ENCODE assay signal across 7 cellular contexts in genomic region chrX:135126145-135126544, GRCh38. TPM values are rescaled to one million over a fixed set of nuclear protein-coding genes. Genes with fewer than 3 reads are reported as not detected.
"Had no signal": no experiment of that assay in that cellular context is flagged by ENCODE, and none has a peak within 500 bp of the region (broad histone marks: within the 10 kb centered on the region; RNA-seq: fewer than 3 reads in every experiment).

No MANE protein-coding gene starts in this region.

RNA-seq across cellular contexts. Expression of gene ETDB, which starts 5.8 kb away (rescaled TPM):
- total RNA-seq: GM23338, H4, H7, HepG2, HFFc6, HT1080 had no signal
- polyA plus RNA-seq: GM23338, HepG2, IgD-negative memory B cell had no signal

RNA-seq across cellular contexts. Expression of gene SMIM10L2B, which starts 27.6 kb away (rescaled TPM):
- polyA plus RNA-seq: IgD-negative memory B cell had no signal

RNA-seq across cellular contexts. Expression of gene CT55, which starts 45.1 kb away (rescaled TPM):
- total RNA-seq: GM23338, HFFc6 had no signal
- polyA plus RNA-seq: GM23338, IgD-negative memory B cell had no signal
